ENCODE assay signal across 11 cellular contexts in the genomic region with DNA sequence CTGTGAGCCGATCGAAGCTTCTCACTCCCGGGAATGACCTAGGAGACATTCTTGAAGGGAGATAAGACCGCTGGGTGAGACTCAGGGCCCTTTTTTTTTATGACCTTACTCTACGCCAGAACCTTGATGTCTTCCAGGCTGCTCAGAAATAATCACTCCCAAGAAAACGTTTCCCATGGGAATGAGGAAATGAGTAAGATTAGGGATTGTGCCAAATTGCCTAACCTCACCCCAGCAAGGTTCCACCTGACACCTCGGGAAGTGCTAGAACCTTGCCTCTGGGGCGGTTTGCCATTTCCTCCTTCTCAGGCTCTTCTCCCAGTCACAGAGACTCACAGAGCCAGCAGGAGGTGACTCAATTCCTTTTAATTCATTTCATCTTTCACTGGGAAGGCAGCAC. TPM values are rescaled to one million over a fixed set of nuclear protein-coding genes. Genes with fewer than 3 reads are reported as not detected.
DNase-seq lines count a peak whose midpoint lies in the region; ATAC-seq, FAIRE-seq and TF ChIP-seq lines count a peak whose summit lies in the region.
"Had no signal": no experiment of that assay in that cellular context is flagged by ENCODE, and none has a peak within 500 bp of the region (broad histone marks: within the 10 kb centered on the region; RNA-seq: fewer than 3 reads in every experiment).

No MANE protein-coding gene starts in this region.

- no peak overlapping the region for H2BK5ac ChIP-seq in IMR-90 (ENCODE audit: low read depth, low read length, poor library complexity, severe bottlenecking)

- H4K20me1 ChIP-seq in IMR-90 (ENCODE audit: insufficient read depth, low read length), result no peaks in the 10 kb centered on the region

- dilution Hi-C loops in IMR-90 (cut with HindIII; ENCODE audit: low sequenced_read_pairs, unreplicated experiment), result no loop called here

- CTCF ChIA-PET in A549 (lab: Yijun Ruan, JAX), result no interaction called here
- CTCF ChIA-PET in IMR-90 (lab: Yijun Ruan, JAX), result interaction anchor here (0.6 kb wide), 1 partner anchor 12 kb away, joined by 3 read pairs; no protein-coding TSS in a partner anchor

- H3K27me3 ChIP-seq in IMR-90 (ENCODE audit: control insufficient read depth, insufficient read depth, low read length), result no peaks in the 10 kb centered on the region
- H3K27me3 ChIP-seq: left lung had no signal

- no peak overlapping the region for H4K5ac ChIP-seq in IMR-90 (ENCODE audit: low read depth, low read length)

- no peak overlapping the region for H3K4me3 ChIP-seq in A549
- H3K4me3 ChIP-seq in IMR-90 (ENCODE audit: insufficient read depth, low read depth, low read length), result no peak overlapping the region
- H3K4me3 ChIP-seq in choroid plexus epithelial cell (ENCODE audit: low read depth, low read length), result no peak overlapping the region
- H3K4me3 ChIP-seq in mesodermal cell (ENCODE audit: extremely low read depth, insufficient read depth, low read length, poor library complexity, severe bottlenecking), result peak overlapping the region; percentile 8
- H3K4me3 ChIP-seq: left lung had no signal

- H2BK120ac ChIP-seq in IMR-90 (ENCODE audit: low read depth, low read length), result no peak overlapping the region

- H3K4me1 ChIP-seq in A549 (peaks cover 23% of the 10 kb centered on the region), IMR-90 (ENCODE audit: control insufficient read depth, insufficient read depth, low read length) (peaks cover 12% of the 10 kb centered on the region), mesodermal cell (ENCODE audit: control insufficient read depth, insufficient read depth, low read length, poor library complexity, severe bottlenecking) (peaks cover 21% of the 10 kb centered on the region)

- H2AK9ac ChIP-seq in IMR-90 (replicated peaks; ENCODE audit: low read depth, low read length, poor library complexity), result no peak overlapping the region

- no peak for TF ChIP-seq EP300 in A549 (IDR thresholded peaks at IDR 0.05)

- POLR2A ChIA-PET in A549 (lab: Yijun Ruan, JAX) (no interaction called here), IMR-90 (lab: Charles Lee; ENCODE audit: unreplicated experiment) (no interaction called here)

- H2AFZ ChIP-seq in IMR-90 (replicated peaks; ENCODE audit: low read length, poor library complexity), result peak overlapping the region; percentile 64

- H3K56ac ChIP-seq in IMR-90 (ENCODE audit: extremely low read depth, insufficient read depth, low read length), result no peak overlapping the region

- 0 out of 6 replicates have a peak overlapping the region, but pooled peaks have one; percentile 23 to 34 for H3K27ac ChIP-seq in A549
- H3K27ac ChIP-seq in IMR-90 (ENCODE audit: insufficient read depth, low read length), result no peak overlapping the region
- H3K27ac ChIP-seq in mesodermal cell (ENCODE audit: low read depth, low read length, severe bottlenecking), result peak overlapping the region; percentile 81

- DNase-seq in A549 (ENCODE audit: low read depth in 1 of 2, low spot score in 1 of 2), result peak in 1 of 2 experiments; percentile 49
- DNase-seq in IMR-90, result peak; percentile 83
- peak; percentile 52 for DNase-seq in choroid plexus epithelial cell (ENCODE audit: low read depth)
- no peak for DNase-seq in GM20000 (ENCODE audit: low spot score)
- DNase-seq in erythroblast (lab: John Stamatoyannopoulos, UW), result no peak
- DNase-seq in activated CD4-positive, alpha-beta T cell treated with anti-CD3 and anti-CD28 coated beads for 48 hours, result no peak
- DNase-seq in stimulated activated CD4-positive, alpha-beta T cell treated with anti-CD3 and anti-CD28 coated beads, Interleukin-15, amount 100 ng/mL, for 24 hours, result no peak
- DNase-seq: activated T-cell treated with anti-CD3 and anti-CD28 coated beads, Interleukin-2, amount 50 U/mL, for 48 hours; NCI-H2107 had no signal

- H3K36me3 ChIP-seq in IMR-90 (ENCODE audit: control insufficient read depth, insufficient read depth, low read length) (no peaks in the 10 kb centered on the region), mesodermal cell (ENCODE audit: control insufficient read depth, insufficient read depth, low read length) (no peaks in the 10 kb centered on the region)
- H3K36me3 ChIP-seq: left lung had no signal

- peaks cover 4% of the 10 kb centered on the region; the same call in 1 of the 2 replicates for H3K9me1 ChIP-seq in IMR-90 (ENCODE audit: insufficient read depth, low read length)

- no peak overlapping the region for H3K23ac ChIP-seq in IMR-90 (ENCODE audit: low read depth, low read length)

- H4K8ac ChIP-seq in IMR-90 (ENCODE audit: low read depth in 2 of 2, low read length in 2 of 2), result no peak overlapping the region; a peak in 1 of 4 replicates

- no peak for ATAC-seq in A549
- no peak for ATAC-seq in IMR-90 (ENCODE audit: low read depth)
- ATAC-seq: left lung had no signal

- no peak overlapping the region for H2BK20ac ChIP-seq in IMR-90 (ENCODE audit: low read depth, low read length)

- H2BK15ac ChIP-seq in IMR-90 (ENCODE audit: low read depth, low read length), result no peak overlapping the region

- intact Hi-C loops in IMR-90 (cut with micrococcal nuclease), result loop anchor here (5.0 kb wide), 1 partner anchor 36 kb away; no protein-coding TSS in a partner anchor

- BruUV-seq in IMR-90 (replicated peaks; lab: Mats Ljungman, UMichigan), result no TSS peak

- H3K9me3 ChIP-seq in A549 (no peaks in the 10 kb centered on the region), IMR-90 (ENCODE audit: control insufficient read depth, insufficient read depth, low read length) (no peaks in the 10 kb centered on the region), mesodermal cell (ENCODE audit: control insufficient read depth, low read length) (no peaks in the 10 kb centered on the region)
- H3K9me3 ChIP-seq: left lung had no signal

- H3K14ac ChIP-seq in IMR-90 (replicated peaks; ENCODE audit: low read depth, low read length), result 0 out of 2 replicates have a peak overlapping the region, but pooled peaks have one; percentile 33

- TF ChIP-seq POLR2A in A549 (IDR thresholded peaks at IDR 0.05; ENCODE audit: low read length) (no peak), IMR-90 (IDR thresholded peaks at IDR 0.05; ENCODE audit: low read depth, low read length) (no peak), erythroblast (IDR thresholded peaks at IDR 0.05; ENCODE audit: low read length) (no peak)

- in situ Hi-C loops in IMR-90 (cut with MboI; ENCODE audit: low sequenced_read_pairs), result no loop called here

- no peak overlapping the region for H2AK5ac ChIP-seq in IMR-90 (ENCODE audit: low read depth, low read length)

- 23% methylated on average over 8 of the region's 8 CpGs for WGBS in A549 (ENCODE audit: missing lambda C conversion rate)
- 0% methylated on average over 3 of the region's 8 CpGs; no CpG with 5 or more reads in 1 of the 2 experiments for WGBS in IMR-90 (ENCODE audit: extremely low coverage in 2 of 2, insufficient read length in 1 of 2), 2 experiments
- WGBS in mesodermal cell (ENCODE audit: insufficient coverage in 2 of 2), 2 experiments, result 37 to 46% methylated on average over 5 to 6 of the region's 8 CpGs

- no peak overlapping the region for H3K9ac ChIP-seq in IMR-90 (ENCODE audit: low read depth, low read length)

- no peak overlapping the region for H3K4ac ChIP-seq in IMR-90 (ENCODE audit: low read depth, low read length)

- no peak overlapping the region for H3K18ac ChIP-seq in IMR-90 (ENCODE audit: low read depth, low read length)

- H3K4me2 ChIP-seq in A549, result peak overlapping the region; percentile 58
- H3K4me2 ChIP-seq in IMR-90 (ENCODE audit: low read depth, low read length), result peak overlapping the region; percentile 51

- no peaks in the 10 kb centered on the region for H3K79me1 ChIP-seq in IMR-90 (ENCODE audit: low read depth in 1 of 2, low read length in 2 of 2)

- TF ChIP-seq CTCF in A549 (IDR thresholded peaks at IDR 0.05), result no peak
- no peak for TF ChIP-seq CTCF in IMR-90 (conservative IDR thresholded peaks at IDR 0.05; ENCODE audit: low read depth, low read length)
- TF ChIP-seq CTCF in choroid plexus epithelial cell (conservative IDR thresholded peaks at IDR 0.05; ENCODE audit: low read depth, low read length), result no peak
- TF ChIP-seq CTCF in GM20000 (IDR thresholded peaks at IDR 0.05; ENCODE audit: extremely low read depth, missing control alignments), result no peak

- FAIRE-seq in A549 (lab: Jason Lieb, UNC), result no peak

- H4K91ac ChIP-seq in IMR-90 (ENCODE audit: insufficient read depth, low read depth, low read length), result no peak overlapping the region

- no peak for TF ChIP-seq RAD21 in A549 (conservative IDR thresholded peaks at IDR 0.05 in 1 of 2, IDR thresholded peaks at IDR 0.05 in 1 of 2)
- TF ChIP-seq RAD21 in IMR-90 (IDR thresholded peaks at IDR 0.05; ENCODE audit: low read length), result no peak

TF ChIP-seq in A549, 52 proteins besides CTCF, POLR2A, EP300 and RAD21 (continues in another document):
- no peak for TF ChIP-seq CHD4 (IDR thresholded peaks at IDR 0.05; ENCODE audit: borderline replicate concordance)
- no peak for TF ChIP-seq ZSCAN20 (CRISPR knock-in tag; IDR thresholded peaks at IDR 0.05)

TF ChIP-seq in IMR-90, 13 proteins besides CTCF, POLR2A, EP300 and RAD21:
- TF ChIP-seq FOS (IDR thresholded peaks at IDR 0.05; ENCODE audit: low read depth, low read length), result no peak
- peak; percentile 68; the same call in 1 of the 2 replicates for TF ChIP-seq CEBPB (IDR thresholded peaks at IDR 0.05; ENCODE audit: low read depth, low read length)

RNA-seq across cellular contexts. Expression of a gene that starts 2.3 kb away (rescaled TPM):
- 6.0 and 6.8 TPM in 2 replicates for polyA plus RNA-seq in A549 (2011; rRNA removed)
- 1.3 and 1.9 TPM in 2 replicates for polyA plus RNA-seq in A549 (2012; cell fraction: cytosol; rRNA removed)
- polyA plus RNA-seq in A549 (2012; cell fraction: nucleus; rRNA removed), result 2.0 and 2.5 TPM in 2 replicates
- 2.0 to 2.5 TPM (median 2.1 TPM) in 3 replicates for polyA plus RNA-seq in A549 (2017; fragmentation: RNase III; extraction: RNeasy Plus Mini Kit Qiagen cat#74134 plus additional on column Dnase treatment)
- 2.4 and 2.5 TPM in 2 replicates for polyA minus RNA-seq in A549 (2011; rRNA and poly(A)+ RNA removed)
- 0.54 and 0.83 TPM in 2 replicates for total RNA-seq in IMR-90 (2012; rRNA removed)
- polyA plus RNA-seq in IMR-90 (2012; rRNA removed), result 0.86 and 0.89 TPM in 2 replicates
- 0.41 and 0.77 TPM in 2 replicates for polyA plus RNA-seq in IMR-90 (2012; cell fraction: cytosol; rRNA removed)
- 0.72 and 3.0 TPM in 2 replicates for polyA plus RNA-seq in IMR-90 (2012; cell fraction: nucleus; rRNA removed; ENCODE audit: low replicate concordance)
- polyA plus RNA-seq in mesodermal cell (2013, experiment 1 of 2), result 20.7 TPM
- polyA plus RNA-seq in mesodermal cell (2013, experiment 2 of 2), result 20.3 TPM

RNA-seq across cellular contexts. Expression of a gene that starts 57.6 kb away (rescaled TPM):
- polyA plus RNA-seq in A549 (2011; rRNA removed), result 74.9 and 111 TPM in 2 replicates
- polyA plus RNA-seq in A549 (2012; cell fraction: cytosol; rRNA removed), result 23.7 and 27.8 TPM in 2 replicates
- 5.5 and 9.4 TPM in 2 replicates for polyA plus RNA-seq in A549 (2012; cell fraction: nucleus; rRNA removed)
- 99.0 to 112 TPM (median 105 TPM) in 3 replicates for polyA plus RNA-seq in A549 (2017; fragmentation: RNase III; extraction: RNeasy Plus Mini Kit Qiagen cat#74134 plus additional on column Dnase treatment)
- polyA minus RNA-seq in A549 (2011; rRNA and poly(A)+ RNA removed), result 17.5 and 18.1 TPM in 2 replicates
- total RNA-seq in IMR-90 (2012; rRNA removed), result 60.2 and 117 TPM in 2 replicates
- 54.0 and 68.4 TPM in 2 replicates for polyA plus RNA-seq in IMR-90 (2012; rRNA removed)
- 8.4 and 14.3 TPM in 2 replicates for polyA plus RNA-seq in IMR-90 (2012; cell fraction: cytosol; rRNA removed)
- polyA plus RNA-seq in IMR-90 (2012; cell fraction: nucleus; rRNA removed; ENCODE audit: low replicate concordance), result 1.6 and 18.6 TPM in 2 replicates
- polyA plus RNA-seq in mesodermal cell (2013, experiment 1 of 2), result 172 TPM
- polyA plus RNA-seq in mesodermal cell (2013, experiment 2 of 2), result 171 TPM

Comparison
In these comparisons a context has a peak if more than half of its experiments do, and no peak if none do; other contexts are left out.
1. DNase-seq: peak in IMR-90 (single experiment) and choroid plexus epithelial cell (single experiment); none in GM20000 (single experiment), erythroblast (0 of 2), activated CD4-positive, alpha-beta T cell treated with anti-CD3 and anti-CD28 coated beads for 48 hours (single experiment) and stimulated activated CD4-positive, alpha-beta T cell treated with anti-CD3 and anti-CD28 coated beads, Interleukin-15, amount 100 ng/mL, for 24 hours (single experiment).